In genomic region chr16:81932668-81933067, GRCh38 we compare ENCODE assay signal across 1 cellular context.
TF ChIP-seq lines count a peak whose summit lies in the region.

No MANE protein-coding gene starts in this region.

TF ChIP-seq in GM23338, 12 proteins besides CTCF, POLR2A, EP300 and RAD21 (continued from another document):
- TF ChIP-seq ZNF462 (CRISPR knock-in tag; IDR thresholded peaks at IDR 0.05) (no peak), POLR2AphosphoS5 (IDR thresholded peaks at IDR 0.05; ENCODE audit: low read depth) (no peak), EZH2 (IDR thresholded peaks at IDR 0.05; ENCODE audit: low read depth, unreplicated experiment) (no peak), REST (IDR thresholded peaks at IDR 0.05; ENCODE audit: unreplicated experiment) (no peak), STAT1 (IDR thresholded peaks at IDR 0.05; ENCODE audit: unreplicated experiment) (no peak), ZNF114 (CRISPR knock-in tag; IDR thresholded peaks at IDR 0.05) (no peak), ETS1 (IDR thresholded peaks at IDR 0.05) (no peak), NANOG (IDR thresholded peaks at IDR 0.05; ENCODE audit: borderline replicate concordance) (no peak), JUNB (IDR thresholded peaks at IDR 0.05; ENCODE audit: unreplicated experiment) (no peak)
TF ChIP-seq in GM23338: peak in this region for 0.
